ENCODE assay signal across 2 cellular contexts in the genomic region with DNA sequence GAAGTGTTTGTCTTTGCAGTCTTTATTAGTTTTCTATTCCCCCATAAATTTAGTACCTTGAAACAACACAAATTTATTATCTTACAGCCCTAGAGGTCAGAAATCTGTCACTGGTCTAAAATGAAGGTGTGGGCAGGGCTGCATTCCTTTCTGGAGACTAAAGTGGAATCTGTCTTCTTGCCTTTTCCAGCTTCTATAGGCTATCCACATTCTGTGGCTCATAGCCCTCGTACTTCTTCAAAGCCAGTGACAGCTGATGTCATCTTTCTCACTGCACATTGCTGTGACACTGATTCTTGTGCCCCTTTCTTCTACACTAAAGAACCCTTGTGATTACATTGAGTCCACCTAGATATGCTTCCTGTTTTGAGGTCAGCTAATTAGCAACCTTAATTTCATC.
TF ChIP-seq lines count a peak whose summit lies in the region.

No MANE protein-coding gene starts in this region.

TF ChIP-seq in SK-N-SH treated with all-trans-retinoic acid at 6 μM for 48 hours, 23 proteins besides CTCF, POLR2A, EP300 and RAD21:
- TF ChIP-seq, protein P1, sequence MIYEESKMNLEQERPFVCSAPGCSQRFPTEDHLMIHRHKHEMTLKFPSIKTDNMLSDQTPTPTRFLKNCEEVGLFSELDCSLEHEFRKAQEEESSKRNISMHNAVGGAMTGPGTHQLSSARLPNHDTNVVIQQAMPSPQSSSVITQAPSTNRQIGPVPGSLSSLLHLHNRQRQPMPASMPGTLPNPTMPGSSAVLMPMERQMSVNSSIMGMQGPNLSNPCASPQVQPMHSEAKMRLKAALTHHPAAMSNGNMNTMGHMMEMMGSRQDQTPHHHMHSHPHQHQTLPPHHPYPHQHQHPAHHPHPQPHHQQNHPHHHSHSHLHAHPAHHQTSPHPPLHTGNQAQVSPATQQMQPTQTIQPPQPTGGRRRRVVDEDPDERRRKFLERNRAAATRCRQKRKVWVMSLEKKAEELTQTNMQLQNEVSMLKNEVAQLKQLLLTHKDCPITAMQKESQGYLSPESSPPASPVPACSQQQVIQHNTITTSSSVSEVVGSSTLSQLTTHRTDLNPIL (CRISPR knock-in tag; IDR thresholded peaks at IDR 0.05; ENCODE audit: low read depth) = no peak
- TF ChIP-seq, protein P2, sequence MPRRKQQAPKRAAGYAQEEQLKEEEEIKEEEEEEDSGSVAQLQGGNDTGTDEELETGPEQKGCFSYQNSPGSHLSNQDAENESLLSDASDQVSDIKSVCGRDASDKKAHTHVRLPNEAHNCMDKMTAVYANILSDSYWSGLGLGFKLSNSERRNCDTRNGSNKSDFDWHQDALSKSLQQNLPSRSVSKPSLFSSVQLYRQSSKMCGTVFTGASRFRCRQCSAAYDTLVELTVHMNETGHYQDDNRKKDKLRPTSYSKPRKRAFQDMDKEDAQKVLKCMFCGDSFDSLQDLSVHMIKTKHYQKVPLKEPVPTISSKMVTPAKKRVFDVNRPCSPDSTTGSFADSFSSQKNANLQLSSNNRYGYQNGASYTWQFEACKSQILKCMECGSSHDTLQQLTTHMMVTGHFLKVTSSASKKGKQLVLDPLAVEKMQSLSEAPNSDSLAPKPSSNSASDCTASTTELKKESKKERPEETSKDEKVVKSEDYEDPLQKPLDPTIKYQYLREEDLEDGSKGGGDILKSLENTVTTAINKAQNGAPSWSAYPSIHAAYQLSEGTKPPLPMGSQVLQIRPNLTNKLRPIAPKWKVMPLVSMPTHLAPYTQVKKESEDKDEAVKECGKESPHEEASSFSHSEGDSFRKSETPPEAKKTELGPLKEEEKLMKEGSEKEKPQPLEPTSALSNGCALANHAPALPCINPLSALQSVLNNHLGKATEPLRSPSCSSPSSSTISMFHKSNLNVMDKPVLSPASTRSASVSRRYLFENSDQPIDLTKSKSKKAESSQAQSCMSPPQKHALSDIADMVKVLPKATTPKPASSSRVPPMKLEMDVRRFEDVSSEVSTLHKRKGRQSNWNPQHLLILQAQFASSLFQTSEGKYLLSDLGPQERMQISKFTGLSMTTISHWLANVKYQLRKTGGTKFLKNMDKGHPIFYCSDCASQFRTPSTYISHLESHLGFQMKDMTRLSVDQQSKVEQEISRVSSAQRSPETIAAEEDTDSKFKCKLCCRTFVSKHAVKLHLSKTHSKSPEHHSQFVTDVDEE (CRISPR knock-in tag; IDR thresholded peaks at IDR 0.05) = no peak
- no peak for TF ChIP-seq ZFP3 (CRISPR knock-in tag; IDR thresholded peaks at IDR 0.05)
- no peak for TF ChIP-seq ZFP30 (CRISPR knock-in tag; IDR thresholded peaks at IDR 0.05)
- no peak for TF ChIP-seq OSR1 (CRISPR knock-in tag; IDR thresholded peaks at IDR 0.05)

TF ChIP-seq in SK-N-SH, 30 proteins besides CTCF, POLR2A, EP300 and RAD21:
- no peak for TF ChIP-seq TEAD4 (IDR thresholded peaks at IDR 0.05; ENCODE audit: borderline replicate concordance, insufficient read depth)
- TF ChIP-seq, protein P3, sequence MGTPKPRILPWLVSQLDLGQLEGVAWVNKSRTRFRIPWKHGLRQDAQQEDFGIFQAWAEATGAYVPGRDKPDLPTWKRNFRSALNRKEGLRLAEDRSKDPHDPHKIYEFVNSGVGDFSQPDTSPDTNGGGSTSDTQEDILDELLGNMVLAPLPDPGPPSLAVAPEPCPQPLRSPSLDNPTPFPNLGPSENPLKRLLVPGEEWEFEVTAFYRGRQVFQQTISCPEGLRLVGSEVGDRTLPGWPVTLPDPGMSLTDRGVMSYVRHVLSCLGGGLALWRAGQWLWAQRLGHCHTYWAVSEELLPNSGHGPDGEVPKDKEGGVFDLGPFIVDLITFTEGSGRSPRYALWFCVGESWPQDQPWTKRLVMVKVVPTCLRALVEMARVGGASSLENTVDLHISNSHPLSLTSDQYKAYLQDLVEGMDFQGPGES (IDR thresholded peaks at IDR 0.05; ENCODE audit: low read depth, low read length) = no peak
- TF ChIP-seq, protein P4, sequence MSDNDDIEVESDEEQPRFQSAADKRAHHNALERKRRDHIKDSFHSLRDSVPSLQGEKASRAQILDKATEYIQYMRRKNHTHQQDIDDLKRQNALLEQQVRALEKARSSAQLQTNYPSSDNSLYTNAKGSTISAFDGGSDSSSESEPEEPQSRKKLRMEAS (IDR thresholded peaks at IDR 0.05; ENCODE audit: low read depth) = no peak
- no peak for TF ChIP-seq MEF2A (IDR thresholded peaks at IDR 0.05; ENCODE audit: borderline replicate concordance, low read depth)
- TF ChIP-seq, protein P5, sequence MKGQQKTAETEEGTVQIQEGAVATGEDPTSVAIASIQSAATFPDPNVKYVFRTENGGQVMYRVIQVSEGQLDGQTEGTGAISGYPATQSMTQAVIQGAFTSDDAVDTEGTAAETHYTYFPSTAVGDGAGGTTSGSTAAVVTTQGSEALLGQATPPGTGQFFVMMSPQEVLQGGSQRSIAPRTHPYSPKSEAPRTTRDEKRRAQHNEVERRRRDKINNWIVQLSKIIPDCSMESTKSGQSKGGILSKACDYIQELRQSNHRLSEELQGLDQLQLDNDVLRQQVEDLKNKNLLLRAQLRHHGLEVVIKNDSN (IDR thresholded peaks at IDR 0.05; ENCODE audit: borderline replicate concordance, low read depth) = no peak
- no peak for TF ChIP-seq FOXM1 (IDR thresholded peaks at IDR 0.05; ENCODE audit: low read depth)
- TF ChIP-seq NFIC (IDR thresholded peaks at IDR 0.05; ENCODE audit: borderline replicate concordance) = no peak
- no peak for TF ChIP-seq FOSL2 (IDR thresholded peaks at IDR 0.05; ENCODE audit: borderline replicate concordance, low read depth)
- no peak for TF ChIP-seq RCOR1 (IDR thresholded peaks at IDR 0.05; ENCODE audit: low read length)
- TF ChIP-seq, protein P6, sequence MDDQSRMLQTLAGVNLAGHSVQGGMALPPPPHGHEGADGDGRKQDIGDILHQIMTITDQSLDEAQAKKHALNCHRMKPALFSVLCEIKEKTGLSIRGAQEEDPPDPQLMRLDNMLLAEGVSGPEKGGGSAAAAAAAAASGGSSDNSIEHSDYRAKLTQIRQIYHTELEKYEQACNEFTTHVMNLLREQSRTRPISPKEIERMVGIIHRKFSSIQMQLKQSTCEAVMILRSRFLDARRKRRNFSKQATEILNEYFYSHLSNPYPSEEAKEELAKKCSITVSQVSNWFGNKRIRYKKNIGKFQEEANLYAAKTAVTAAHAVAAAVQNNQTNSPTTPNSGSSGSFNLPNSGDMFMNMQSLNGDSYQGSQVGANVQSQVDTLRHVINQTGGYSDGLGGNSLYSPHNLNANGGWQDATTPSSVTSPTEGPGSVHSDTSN (IDR thresholded peaks at IDR 0.05) = no peak
- TF ChIP-seq, protein P7, sequence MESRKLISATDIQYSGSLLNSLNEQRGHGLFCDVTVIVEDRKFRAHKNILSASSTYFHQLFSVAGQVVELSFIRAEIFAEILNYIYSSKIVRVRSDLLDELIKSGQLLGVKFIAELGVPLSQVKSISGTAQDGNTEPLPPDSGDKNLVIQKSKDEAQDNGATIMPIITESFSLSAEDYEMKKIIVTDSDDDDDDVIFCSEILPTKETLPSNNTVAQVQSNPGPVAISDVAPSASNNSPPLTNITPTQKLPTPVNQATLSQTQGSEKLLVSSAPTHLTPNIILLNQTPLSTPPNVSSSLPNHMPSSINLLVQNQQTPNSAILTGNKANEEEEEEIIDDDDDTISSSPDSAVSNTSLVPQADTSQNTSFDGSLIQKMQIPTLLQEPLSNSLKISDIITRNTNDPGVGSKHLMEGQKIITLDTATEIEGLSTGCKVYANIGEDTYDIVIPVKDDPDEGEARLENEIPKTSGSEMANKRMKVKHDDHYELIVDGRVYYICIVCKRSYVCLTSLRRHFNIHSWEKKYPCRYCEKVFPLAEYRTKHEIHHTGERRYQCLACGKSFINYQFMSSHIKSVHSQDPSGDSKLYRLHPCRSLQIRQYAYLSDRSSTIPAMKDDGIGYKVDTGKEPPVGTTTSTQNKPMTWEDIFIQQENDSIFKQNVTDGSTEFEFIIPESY (IDR thresholded peaks at IDR 0.05; ENCODE audit: borderline replicate concordance, low read depth) = no peak
- no peak for TF ChIP-seq ELF1 (IDR thresholded peaks at IDR 0.05)
- no peak for TF ChIP-seq POLR2AphosphoS5 (IDR thresholded peaks at IDR 0.05; ENCODE audit: low read depth, low read length)
- no peak for TF ChIP-seq RFX5 (IDR thresholded peaks at IDR 0.05; ENCODE audit: low read length)
